ENCODE assay signal across 14 cellular contexts in genomic region chr6:38974389-38975133, GRCh38.
DNase-seq lines count a peak whose midpoint lies in the region; ATAC-seq, FAIRE-seq and TF ChIP-seq lines count a peak whose summit lies in the region.
"Had no signal": no experiment of that assay in that cellular context is flagged by ENCODE, and none has a peak within 500 bp of the region (broad histone marks: within the 10 kb centered on the region; RNA-seq: fewer than 3 reads in every experiment).

No MANE protein-coding gene starts in this region.

- ATAC-seq in HepG2, result no peak
- peak; percentile 46 to 78 for ATAC-seq in right cardiac atrium
- no peak for ATAC-seq in HG03108 (IDR thresholded peaks at IDR 0.05; ENCODE audit: unreplicated experiment)
- no peak for ATAC-seq in HG03521 (IDR thresholded peaks at IDR 0.05; ENCODE audit: unreplicated experiment)
- no peak for ATAC-seq in HG03196 (IDR thresholded peaks at IDR 0.05; ENCODE audit: unreplicated experiment)
- ATAC-seq: lower lobe of right lung had no signal

- no peak for TF ChIP-seq CTCF in liver (IDR thresholded peaks at IDR 0.05; ENCODE audit: low read depth, low read length, missing input control)
- TF ChIP-seq CTCF in HepG2 (CRISPR knock-in tag; IDR thresholded peaks at IDR 0.05), result no peak

- DNase-seq in HepG2 (ENCODE audit: low spot score) (no peak), NCI-H748 (lab: John Stamatoyannopoulos, UW; ENCODE audit: unreplicated experiment) (peak; percentile 21), right cardiac atrium (no peak), AG20443 (ENCODE audit: low spot score) (no peak)
- DNase-seq: activated CD4-positive, alpha-beta T cell treated with anti-CD3 and anti-CD28 coated beads for 1 hour; activated naive CD4-positive, alpha-beta T cell treated with anti-CD3 and anti-CD28 coated beads, Interleukin-2, amount 10 ng/mL, durations not matched to agents 7 days and 5 days; dorsolateral prefrontal cortex; lower lobe of right lung; SHP77 treated with DMSO at 0.1 percent for 48 hours had no signal

- H3K36me3 ChIP-seq in liver (ENCODE audit: control insufficient read depth in 4 of 4, insufficient read depth in 3 of 4, low read depth in 1 of 4, low read length in 3 of 4) (no peaks in the 10 kb centered on the region), HepG2 (replicated peaks in 1 of 2; ENCODE audit: control insufficient read depth in 1 of 2, insufficient read depth in 2 of 2, low read length in 2 of 2) (no peaks in the 10 kb centered on the region)
- H3K36me3 ChIP-seq: lower lobe of right lung had no signal

- H3K4me1 ChIP-seq in liver (ENCODE audit: control insufficient read depth in 4 of 4, insufficient read depth in 4 of 4, low read length in 3 of 4) (peaks cover 4 to 12% (median 7%) of the 10 kb centered on the region in 4 donors), HepG2 (ENCODE audit: insufficient read depth, low read length) (no peaks in the 10 kb centered on the region), right cardiac atrium (ENCODE audit: control insufficient read depth, insufficient read depth, low read length) (no peaks in the 10 kb centered on the region)
- H3K4me1 ChIP-seq: lower lobe of right lung had no signal

- H3K4me3 ChIP-seq in liver (ENCODE audit: low read depth in 1 of 3, low read length in 3 of 3) (no peak overlapping the region), HepG2 (replicated peaks in 1 of 3; ENCODE audit: insufficient read depth in 1 of 3, low read depth in 2 of 3, low read length in 3 of 3) (no peak overlapping the region), right cardiac atrium (ENCODE audit: low read length) (no peak overlapping the region)
- H3K4me3 ChIP-seq: dorsolateral prefrontal cortex, lower lobe of right lung had no signal

- FAIRE-seq in HepG2 (lab: Jason Lieb, UNC), result no peak
- FAIRE-seq: HTR-8/SVneo had no signal

- H3K9me3 ChIP-seq in liver (ENCODE audit: control insufficient read depth in 4 of 4, low read length in 3 of 4), result no peaks in the 10 kb centered on the region
- no peaks in the 10 kb centered on the region for H3K9me3 ChIP-seq in HepG2 (ENCODE audit: low read length)
- no peaks in the 10 kb centered on the region for H3K9me3 ChIP-seq in right cardiac atrium (ENCODE audit: control insufficient read depth, low read length)
- H3K9me3 ChIP-seq: lower lobe of right lung had no signal

- WGBS in liver, result 60% methylated on average over 7 of the region's 7 CpGs
- 39% methylated on average over 7 of the region's 7 CpGs for WGBS in HepG2 (ENCODE audit: low lambda C conversion rate)
- 45% methylated on average over 7 of the region's 7 CpGs for WGBS in right cardiac atrium

- peaks cover 0 to 6% (median 0%) of the 10 kb centered on the region in 4 donors for H3K27me3 ChIP-seq in liver (ENCODE audit: control insufficient read depth in 4 of 4, insufficient read depth in 4 of 4, low read length in 3 of 4)
- no peaks in the 10 kb centered on the region for H3K27me3 ChIP-seq in HepG2 (ENCODE audit: control insufficient read depth in 1 of 2, insufficient read depth in 2 of 2, low read length in 2 of 2)
- no peaks in the 10 kb centered on the region for H3K27me3 ChIP-seq in right cardiac atrium (ENCODE audit: control insufficient read depth, insufficient read depth)

- in situ Hi-C loops in HepG2 (cut with HindIII; ENCODE audit: extremely low pct_ligation_motif_present, low pct_unique_long_range_greater_than_20kb), result no loop called here

- TF ChIP-seq POLR2A in HepG2 (IDR thresholded peaks at IDR 0.05; ENCODE audit: insufficient read depth in 1 of 2, low read depth in 2 of 2, low read length in 2 of 2), result no peak

- no peak overlapping the region for H3K4me2 ChIP-seq in HepG2 (ENCODE audit: low read depth, low read length)

- H3K79me2 ChIP-seq in HepG2 (ENCODE audit: insufficient read depth, low read length), result no peaks in the 10 kb centered on the region

- TF ChIP-seq RAD21 in liver (IDR thresholded peaks at IDR 0.05) (peak; percentile 6 to 11), HepG2 (CRISPR knock-in tag; IDR thresholded peaks at IDR 0.05) (no peak)

- H3K27ac ChIP-seq in liver (ENCODE audit: low read depth in 1 of 2, low read length in 2 of 2), result no peak overlapping the region
- no peak overlapping the region for H3K27ac ChIP-seq in HepG2 (ENCODE audit: extremely low read length, insufficient read depth, low read length)
- H3K27ac ChIP-seq in right cardiac atrium (ENCODE audit: low read length), result peak overlapping the region; percentile 68
- H3K27ac ChIP-seq: dorsolateral prefrontal cortex, lower lobe of right lung had no signal

- H3K9ac ChIP-seq in liver (ENCODE audit: low read depth in 1 of 2, low read length in 2 of 2) (no peak overlapping the region), HepG2 (ENCODE audit: insufficient read depth, low read depth, low read length) (no peak overlapping the region)

- POLR2A ChIA-PET in HepG2 (lab: Yijun Ruan, JAX), result no interaction called here

- no peak for TF ChIP-seq EP300 in HepG2 (IDR thresholded peaks at IDR 0.05; ENCODE audit: low read depth in 2 of 2, low read length in 2 of 2)
- TF ChIP-seq EP300 in HepG2 (CRISPR knock-in tag; IDR thresholded peaks at IDR 0.05; ENCODE audit: borderline replicate concordance), result no peak

- no TSS peak for BruUV-seq in HepG2 (replicated peaks; lab: Mats Ljungman, UMichigan)

- H4K20me1 ChIP-seq in HepG2 (ENCODE audit: insufficient read depth, low read length), result no peaks in the 10 kb centered on the region

- CTCF ChIA-PET in HepG2 (lab: Yijun Ruan, JAX; ENCODE audit: low intra/inter-chr PET ratio, low total read pairs), result no interaction called here

- intact Hi-C loops in HepG2 (cut with micrococcal nuclease; ENCODE audit: unreplicated experiment) (loop anchor here (10.0 kb wide), 1 partner anchor 130 kb away; no protein-coding TSS in a partner anchor), right cardiac atrium (cut with DNase I) (loop anchor here (5.0 to 10.0 kb wide), 3 partner anchors 130 to 333 kb away; no protein-coding TSS in a partner anchor)

- H2AFZ ChIP-seq in HepG2 (ENCODE audit: low read length), result no peak overlapping the region

TF ChIP-seq in liver, 16 proteins besides CTCF, POLR2A, EP300 and RAD21 (continues in another document):
- TF ChIP-seq, protein P1, sequence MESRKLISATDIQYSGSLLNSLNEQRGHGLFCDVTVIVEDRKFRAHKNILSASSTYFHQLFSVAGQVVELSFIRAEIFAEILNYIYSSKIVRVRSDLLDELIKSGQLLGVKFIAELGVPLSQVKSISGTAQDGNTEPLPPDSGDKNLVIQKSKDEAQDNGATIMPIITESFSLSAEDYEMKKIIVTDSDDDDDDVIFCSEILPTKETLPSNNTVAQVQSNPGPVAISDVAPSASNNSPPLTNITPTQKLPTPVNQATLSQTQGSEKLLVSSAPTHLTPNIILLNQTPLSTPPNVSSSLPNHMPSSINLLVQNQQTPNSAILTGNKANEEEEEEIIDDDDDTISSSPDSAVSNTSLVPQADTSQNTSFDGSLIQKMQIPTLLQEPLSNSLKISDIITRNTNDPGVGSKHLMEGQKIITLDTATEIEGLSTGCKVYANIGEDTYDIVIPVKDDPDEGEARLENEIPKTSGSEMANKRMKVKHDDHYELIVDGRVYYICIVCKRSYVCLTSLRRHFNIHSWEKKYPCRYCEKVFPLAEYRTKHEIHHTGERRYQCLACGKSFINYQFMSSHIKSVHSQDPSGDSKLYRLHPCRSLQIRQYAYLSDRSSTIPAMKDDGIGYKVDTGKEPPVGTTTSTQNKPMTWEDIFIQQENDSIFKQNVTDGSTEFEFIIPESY (IDR thresholded peaks at IDR 0.05), result no peak
- TF ChIP-seq JUND (IDR thresholded peaks at IDR 0.05), result peak; percentile 73 to 90

TF ChIP-seq in HepG2, 621 proteins besides CTCF, POLR2A, EP300 and RAD21 (continues in another document):
- no peak for TF ChIP-seq SATB2 (CRISPR knock-in tag; IDR thresholded peaks at IDR 0.05)
- no peak for TF ChIP-seq SP140L (CRISPR knock-in tag; IDR thresholded peaks at IDR 0.05; ENCODE audit: borderline replicate concordance)
- no peak for TF ChIP-seq TP53 (CRISPR knock-in tag; conservative IDR thresholded peaks at IDR 0.05)
- no peak for TF ChIP-seq SIN3B (IDR thresholded peaks at IDR 0.05; ENCODE audit: low read length)
- TF ChIP-seq ZNF205 (CRISPR knock-in tag; IDR thresholded peaks at IDR 0.05), result no peak
- TF ChIP-seq ZFP41 (CRISPR knock-in tag; IDR thresholded peaks at IDR 0.05; ENCODE audit: borderline replicate concordance), result no peak
- TF ChIP-seq, protein P2, sequence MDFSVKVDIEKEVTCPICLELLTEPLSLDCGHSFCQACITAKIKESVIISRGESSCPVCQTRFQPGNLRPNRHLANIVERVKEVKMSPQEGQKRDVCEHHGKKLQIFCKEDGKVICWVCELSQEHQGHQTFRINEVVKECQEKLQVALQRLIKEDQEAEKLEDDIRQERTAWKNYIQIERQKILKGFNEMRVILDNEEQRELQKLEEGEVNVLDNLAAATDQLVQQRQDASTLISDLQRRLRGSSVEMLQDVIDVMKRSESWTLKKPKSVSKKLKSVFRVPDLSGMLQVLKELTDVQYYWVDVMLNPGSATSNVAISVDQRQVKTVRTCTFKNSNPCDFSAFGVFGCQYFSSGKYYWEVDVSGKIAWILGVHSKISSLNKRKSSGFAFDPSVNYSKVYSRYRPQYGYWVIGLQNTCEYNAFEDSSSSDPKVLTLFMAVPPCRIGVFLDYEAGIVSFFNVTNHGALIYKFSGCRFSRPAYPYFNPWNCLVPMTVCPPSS (IDR thresholded peaks at IDR 0.05), result no peak
- TF ChIP-seq TOPORS (CRISPR knock-in tag; IDR thresholded peaks at IDR 0.05), result no peak
- TF ChIP-seq ZBTB39 (CRISPR knock-in tag; IDR thresholded peaks at IDR 0.05), result no peak
- no peak for TF ChIP-seq ARHGAP35 (CRISPR knock-in tag; IDR thresholded peaks at IDR 0.05; ENCODE audit: borderline replicate concordance)
- TF ChIP-seq HNF4A (CRISPR knock-in tag; IDR thresholded peaks at IDR 0.05), result no peak
- no peak for TF ChIP-seq ZNF652 (CRISPR knock-in tag; IDR thresholded peaks at IDR 0.05; ENCODE audit: borderline replicate concordance, low read depth)
- no peak for TF ChIP-seq MEIS2 (CRISPR knock-in tag; IDR thresholded peaks at IDR 0.05)
- no peak for TF ChIP-seq MIER2 (CRISPR knock-in tag; IDR thresholded peaks at IDR 0.05)

Comparison
In these comparisons a context has a peak if more than half of its experiments do, and no peak if none do; other contexts are left out.
1. ATAC-seq: peak in right cardiac atrium (2 of 2); none in HepG2 (single experiment), HG03108 (single experiment), HG03521 (single experiment) and HG03196 (single experiment).